Comparison of ENCODE assay signal across 16 cellular contexts in the genomic region with DNA sequence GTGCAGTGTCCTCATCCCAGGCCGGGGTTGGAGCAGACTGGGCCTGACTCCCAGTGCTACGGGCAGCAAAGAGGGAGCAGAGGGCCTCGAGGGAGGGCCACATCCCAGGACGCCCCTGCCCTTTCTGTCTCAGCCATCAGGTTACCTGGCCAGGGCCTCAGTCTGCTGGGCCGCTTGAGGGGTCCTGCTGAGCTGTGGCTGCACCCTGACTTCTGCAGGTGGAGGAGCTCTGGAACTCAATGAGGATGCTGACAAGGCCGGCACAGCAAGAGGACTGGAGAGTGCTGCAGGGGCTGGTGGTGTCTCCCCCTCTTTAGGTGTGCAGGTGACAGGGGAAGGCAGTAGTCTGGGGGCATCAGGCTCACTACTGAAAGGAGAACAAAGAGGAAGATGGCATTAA.
"Had no signal": no experiment of that assay in that cellular context is flagged by ENCODE, and none has a peak within 500 bp of the region (broad histone marks: within the 10 kb centered on the region; RNA-seq: fewer than 3 reads in every experiment).

No MANE protein-coding gene starts in this region.

- H3K4me2 ChIP-seq: smooth muscle cell had no signal

- H3K4me3 Mint-ChIP-seq: endodermal cell had no signal

- H3K27ac ChIP-seq: gastroesophageal sphincter, SK-N-MC, stomach, testis had no signal

- DNase-seq: activated CD4-positive, alpha-beta T cell treated with anti-CD3 and anti-CD28 coated beads for 4 hours; activated CD8-positive, alpha-beta T cell treated with anti-CD3 and anti-CD28 coated beads for 36 hours; activated naive CD4-positive, alpha-beta T cell; dermis blood vessel endothelial cell; left colon; naive B cell; stomach; T-helper 1 cell; testis had no signal

- ATAC-seq: activated CD8-positive, alpha-beta T cell treated with anti-CD3 and anti-CD28 coated beads for 36 hours; gastroesophageal sphincter; left colon; right cardiac atrium had no signal

- H3K27ac Mint-ChIP-seq: endodermal cell had no signal

- H3K9me3 Mint-ChIP-seq: activated CD8-positive, alpha-beta T cell treated with anti-CD3 and anti-CD28 coated beads for 36 hours; activated T-helper 1 cell treated with anti-CD3 and anti-CD28 coated beads, Interleukin-12 subunit alpha, Interleukin-12 subunit beta, Interleukin-2, Interleukin-4 antibody, amounts not matched to agents 30 ng/mL and 10 ng/mL and 1 ng/mL, durations not matched to agents 14 hours and 24 hours and 36 hours; endodermal cell; naive B cell had no signal

- H3K9me3 ChIP-seq: gastroesophageal sphincter, stomach, testis had no signal

- H3K27me3 Mint-ChIP-seq: activated CD8-positive, alpha-beta T cell treated with anti-CD3 and anti-CD28 coated beads for 36 hours; naive B cell had no signal

- H3K36me3 Mint-ChIP-seq: naive B cell had no signal

- H3K4me3 ChIP-seq: gastroesophageal sphincter, lung, SK-N-MC, smooth muscle cell, stomach, testis had no signal

- H3K27me3 ChIP-seq: gastroesophageal sphincter, stomach, testis had no signal
